In the genomic region with DNA sequence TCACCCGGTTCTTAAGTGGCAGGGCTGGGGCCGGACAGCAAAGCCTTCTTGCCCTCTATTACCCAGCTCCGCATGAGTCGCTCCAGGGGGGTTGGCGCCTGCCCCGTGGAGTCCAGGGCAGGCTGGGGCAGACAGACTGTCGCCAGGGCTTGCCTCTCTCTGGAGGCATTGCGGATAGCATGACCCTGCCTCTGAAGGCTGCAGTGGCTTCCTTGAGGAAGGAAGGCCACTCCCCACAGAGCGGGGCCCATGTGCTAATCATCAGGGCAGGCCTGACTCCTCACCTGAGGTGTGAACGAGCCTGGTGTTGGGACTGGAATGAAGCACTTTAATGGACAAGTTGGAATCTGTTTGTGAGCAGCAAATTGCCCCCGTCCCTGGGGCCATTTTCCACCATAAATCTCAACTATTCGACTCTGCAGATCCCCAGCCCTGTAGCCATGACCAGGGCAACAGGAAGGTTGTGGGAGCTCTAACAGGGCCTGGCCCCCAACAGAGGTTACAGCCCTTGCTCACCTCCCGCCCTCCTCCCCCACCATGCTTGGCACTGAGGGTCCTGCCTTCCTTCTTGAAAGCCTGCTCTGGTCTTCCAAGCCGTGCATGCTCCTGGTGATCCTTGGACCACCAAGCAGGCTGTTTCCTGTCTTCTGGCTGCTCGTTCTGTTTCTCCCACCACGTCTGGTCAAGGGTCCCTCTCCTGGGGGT, we compare ENCODE assay signal across 1 cellular context.
TF ChIP-seq lines count a peak whose summit lies in the region.

No MANE protein-coding gene starts in this region.

TF ChIP-seq in IMR-90, 13 proteins besides CTCF, POLR2A, EP300 and RAD21:
- TF ChIP-seq BHLHE40 (IDR thresholded peaks at IDR 0.05; ENCODE audit: low read depth, low read length) (no peak), USF2 (IDR thresholded peaks at IDR 0.05; ENCODE audit: low read depth, low read length) (no peak), NFE2L2 (IDR thresholded peaks at IDR 0.05; ENCODE audit: low read depth, low read length) (no peak), RFX5 (IDR thresholded peaks at IDR 0.05; ENCODE audit: low read depth, low read length) (no peak), MXI1 (IDR thresholded peaks at IDR 0.05; ENCODE audit: borderline replicate concordance, low read depth, low read length) (no peak), ELK1 (IDR thresholded peaks at IDR 0.05; ENCODE audit: borderline replicate concordance, low read depth, low read length) (no peak), FOS (IDR thresholded peaks at IDR 0.05; ENCODE audit: low read depth, low read length) (no peak), MAFK (IDR thresholded peaks at IDR 0.05; ENCODE audit: low read depth, low read length) (no peak), RCOR1 (IDR thresholded peaks at IDR 0.05; ENCODE audit: insufficient replicate concordance, low read length) (no peak), CEBPB (IDR thresholded peaks at IDR 0.05; ENCODE audit: low read depth, low read length) (no peak), SMC3 (IDR thresholded peaks at IDR 0.05; ENCODE audit: low read depth, low read length) (no peak), MAZ (IDR thresholded peaks at IDR 0.05; ENCODE audit: borderline replicate concordance, low read depth, low read length) (no peak), CHD1 (IDR thresholded peaks at IDR 0.05; ENCODE audit: low read depth, low read length) (no peak)
